In the genomic region with DNA sequence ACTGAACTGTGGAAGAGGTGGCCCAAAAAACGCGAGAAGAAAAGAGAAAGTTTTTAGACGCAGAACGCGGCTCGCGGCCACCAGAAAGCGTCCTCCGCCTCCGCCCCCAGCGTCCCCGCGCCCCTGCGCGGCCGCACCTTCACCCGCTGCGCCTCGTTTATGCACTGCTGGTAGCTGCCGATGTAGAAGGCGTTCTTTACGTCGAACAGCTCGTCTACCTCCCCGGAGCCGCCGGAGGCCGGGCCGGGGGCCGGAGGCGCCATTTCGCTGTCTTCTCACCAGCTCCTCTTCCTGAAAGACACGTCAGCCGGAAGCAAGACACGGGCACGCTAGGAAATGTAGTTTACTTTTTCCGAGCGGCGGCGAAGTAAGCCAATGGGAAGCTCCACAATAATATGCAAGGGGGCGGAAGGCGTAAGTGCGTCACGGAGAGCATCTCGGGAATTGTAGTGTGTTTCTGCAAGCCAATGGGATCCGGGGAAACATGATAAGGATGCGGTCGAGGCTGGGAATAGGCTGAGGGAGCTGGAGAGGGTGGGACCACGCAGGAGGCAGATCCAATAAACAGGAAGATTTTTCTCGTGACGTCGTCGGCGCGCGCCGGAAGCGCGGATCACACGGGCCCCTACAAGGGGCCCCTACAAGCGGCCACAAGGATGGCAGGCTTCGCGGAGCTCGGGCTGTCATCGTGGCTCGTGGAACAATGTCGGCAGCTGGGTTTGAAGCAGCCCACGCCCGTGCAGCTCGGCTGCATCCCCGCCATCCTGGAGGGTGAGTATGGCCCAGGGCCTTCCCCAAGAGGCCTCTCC, we compare ENCODE assay signal across 1 cellular context.
TF ChIP-seq lines count a peak whose summit lies in the region.

Gene COPE, minus strand, starts transcription at position 302 of the 809 bp plus-strand sequence. Its CDS starts 39 bp downstream, at position 263.
A gene with protein sequence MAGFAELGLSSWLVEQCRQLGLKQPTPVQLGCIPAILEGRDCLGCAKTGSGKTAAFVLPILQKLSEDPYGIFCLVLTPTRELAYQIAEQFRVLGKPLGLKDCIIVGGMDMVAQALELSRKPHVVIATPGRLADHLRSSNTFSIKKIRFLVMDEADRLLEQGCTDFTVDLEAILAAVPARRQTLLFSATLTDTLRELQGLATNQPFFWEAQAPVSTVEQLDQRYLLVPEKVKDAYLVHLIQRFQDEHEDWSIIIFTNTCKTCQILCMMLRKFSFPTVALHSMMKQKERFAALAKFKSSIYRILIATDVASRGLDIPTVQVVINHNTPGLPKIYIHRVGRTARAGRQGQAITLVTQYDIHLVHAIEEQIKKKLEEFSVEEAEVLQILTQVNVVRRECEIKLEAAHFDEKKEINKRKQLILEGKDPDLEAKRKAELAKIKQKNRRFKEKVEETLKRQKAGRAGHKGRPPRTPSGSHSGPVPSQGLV (plus strand): TSS at position 630 of the 809 bp plus-strand sequence. CDS start 27 bp downstream, at position 657.

TF ChIP-seq in HepG2, 621 proteins besides CTCF, POLR2A, EP300 and RAD21 (continued from another document and continues in another):
- TF ChIP-seq, protein P1, sequence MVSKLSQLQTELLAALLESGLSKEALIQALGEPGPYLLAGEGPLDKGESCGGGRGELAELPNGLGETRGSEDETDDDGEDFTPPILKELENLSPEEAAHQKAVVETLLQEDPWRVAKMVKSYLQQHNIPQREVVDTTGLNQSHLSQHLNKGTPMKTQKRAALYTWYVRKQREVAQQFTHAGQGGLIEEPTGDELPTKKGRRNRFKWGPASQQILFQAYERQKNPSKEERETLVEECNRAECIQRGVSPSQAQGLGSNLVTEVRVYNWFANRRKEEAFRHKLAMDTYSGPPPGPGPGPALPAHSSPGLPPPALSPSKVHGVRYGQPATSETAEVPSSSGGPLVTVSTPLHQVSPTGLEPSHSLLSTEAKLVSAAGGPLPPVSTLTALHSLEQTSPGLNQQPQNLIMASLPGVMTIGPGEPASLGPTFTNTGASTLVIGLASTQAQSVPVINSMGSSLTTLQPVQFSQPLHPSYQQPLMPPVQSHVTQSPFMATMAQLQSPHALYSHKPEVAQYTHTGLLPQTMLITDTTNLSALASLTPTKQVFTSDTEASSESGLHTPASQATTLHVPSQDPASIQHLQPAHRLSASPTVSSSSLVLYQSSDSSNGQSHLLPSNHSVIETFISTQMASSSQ (IDR thresholded peaks at IDR 0.05; ENCODE audit: low read depth) = no peak
- TF ChIP-seq, protein P1 (CRISPR knock-in tag; IDR thresholded peaks at IDR 0.05; ENCODE audit: borderline replicate concordance) = no peak; the same call in 1 of the 2 replicates
- TF ChIP-seq, protein P2, sequence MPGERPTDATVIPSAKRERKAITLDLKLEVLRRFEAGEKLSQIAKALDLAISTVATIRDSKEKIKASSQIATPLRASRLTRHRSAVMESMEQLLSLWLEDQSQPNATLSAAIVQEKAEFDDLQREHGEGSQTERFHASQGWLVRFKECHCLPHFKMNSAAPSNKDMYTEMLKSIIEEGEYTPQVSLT (CRISPR knock-in tag; IDR thresholded peaks at IDR 0.05; ENCODE audit: borderline replicate concordance, low read depth) = no peak
- TF ChIP-seq ZMYM2 (CRISPR knock-in tag; IDR thresholded peaks at IDR 0.05) (no peak), ATF2 (CRISPR knock-in tag; IDR thresholded peaks at IDR 0.05) (peak; percentile 15; the same call in 1 of the 2 replicates), ZNF703 (CRISPR knock-in tag; IDR thresholded peaks at IDR 0.05; ENCODE audit: borderline replicate concordance) (no peak), KLF6 (CRISPR knock-in tag; IDR thresholded peaks at IDR 0.05) (peak; percentile 17; the same call in 1 of the 2 replicates), GRHL1 (CRISPR knock-in tag; conservative IDR thresholded peaks at IDR 0.05) (no peak), CC2D1A (CRISPR knock-in tag; IDR thresholded peaks at IDR 0.05) (no peak), SKI (IDR thresholded peaks at IDR 0.05; ENCODE audit: partially characterized antibody) (no peak), NFKBIZ (CRISPR knock-in tag; IDR thresholded peaks at IDR 0.05) (no peak), WIZ (CRISPR knock-in tag; IDR thresholded peaks at IDR 0.05) (no peak), KLF9 (CRISPR knock-in tag; IDR thresholded peaks at IDR 0.05; ENCODE audit: low read depth) (no peak), SALL2 (CRISPR knock-in tag; IDR thresholded peaks at IDR 0.05) (no peak), NR2F2 (IDR thresholded peaks at IDR 0.05; ENCODE audit: borderline replicate concordance, low read depth) (0 out of 2 replicates have a peak, but pooled peaks have one; percentile 9), HNRNPLL (IDR thresholded peaks at IDR 0.05; ENCODE audit: low read depth, low read length, poor library complexity, severe bottlenecking) (peak; percentile 48), CREM (IDR thresholded peaks at IDR 0.05) (peak; percentile 100), CREM (CRISPR knock-in tag; IDR thresholded peaks at IDR 0.05) (peak; percentile 35; the same call in 1 of the 2 replicates), ZNF564 (CRISPR knock-in tag; IDR thresholded peaks at IDR 0.05) (peak; percentile 54; the same call in 1 of the 2 replicates), FOXA1 (IDR thresholded peaks at IDR 0.05) (no peak), FOXA1 (CRISPR knock-in tag; IDR thresholded peaks at IDR 0.05) (peak; percentile 85), ZEB1 (IDR thresholded peaks at IDR 0.05; ENCODE audit: insufficient replicate concordance, low read depth) (no peak), FOXK2 (IDR thresholded peaks at IDR 0.05) (peak; percentile 93), TFE3 (CRISPR knock-in tag; IDR thresholded peaks at IDR 0.05) (no peak), FOXC1 (CRISPR knock-in tag; IDR thresholded peaks at IDR 0.05; ENCODE audit: borderline replicate concordance) (no peak)
- TF ChIP-seq, protein P3, sequence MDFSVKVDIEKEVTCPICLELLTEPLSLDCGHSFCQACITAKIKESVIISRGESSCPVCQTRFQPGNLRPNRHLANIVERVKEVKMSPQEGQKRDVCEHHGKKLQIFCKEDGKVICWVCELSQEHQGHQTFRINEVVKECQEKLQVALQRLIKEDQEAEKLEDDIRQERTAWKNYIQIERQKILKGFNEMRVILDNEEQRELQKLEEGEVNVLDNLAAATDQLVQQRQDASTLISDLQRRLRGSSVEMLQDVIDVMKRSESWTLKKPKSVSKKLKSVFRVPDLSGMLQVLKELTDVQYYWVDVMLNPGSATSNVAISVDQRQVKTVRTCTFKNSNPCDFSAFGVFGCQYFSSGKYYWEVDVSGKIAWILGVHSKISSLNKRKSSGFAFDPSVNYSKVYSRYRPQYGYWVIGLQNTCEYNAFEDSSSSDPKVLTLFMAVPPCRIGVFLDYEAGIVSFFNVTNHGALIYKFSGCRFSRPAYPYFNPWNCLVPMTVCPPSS (IDR thresholded peaks at IDR 0.05) = no peak
- TF ChIP-seq, protein P4, sequence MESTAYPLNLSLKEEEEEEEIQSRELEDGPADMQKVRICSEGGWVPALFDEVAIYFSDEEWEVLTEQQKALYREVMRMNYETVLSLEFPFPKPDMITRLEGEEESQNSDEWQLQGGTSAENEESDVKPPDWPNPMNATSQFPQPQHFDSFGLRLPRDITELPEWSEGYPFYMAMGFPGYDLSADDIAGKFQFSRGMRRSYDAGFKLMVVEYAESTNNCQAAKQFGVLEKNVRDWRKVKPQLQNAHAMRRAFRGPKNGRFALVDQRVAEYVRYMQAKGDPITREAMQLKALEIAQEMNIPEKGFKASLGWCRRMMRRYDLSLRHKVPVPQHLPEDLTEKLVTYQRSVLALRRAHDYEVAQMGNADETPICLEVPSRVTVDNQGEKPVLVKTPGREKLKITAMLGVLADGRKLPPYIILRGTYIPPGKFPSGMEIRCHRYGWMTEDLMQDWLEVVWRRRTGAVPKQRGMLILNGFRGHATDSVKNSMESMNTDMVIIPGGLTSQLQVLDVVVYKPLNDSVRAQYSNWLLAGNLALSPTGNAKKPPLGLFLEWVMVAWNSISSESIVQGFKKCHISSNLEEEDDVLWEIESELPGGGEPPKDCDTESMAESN (CRISPR knock-in tag; conservative IDR thresholded peaks at IDR 0.05) = no peak
- TF ChIP-seq, protein P5, sequence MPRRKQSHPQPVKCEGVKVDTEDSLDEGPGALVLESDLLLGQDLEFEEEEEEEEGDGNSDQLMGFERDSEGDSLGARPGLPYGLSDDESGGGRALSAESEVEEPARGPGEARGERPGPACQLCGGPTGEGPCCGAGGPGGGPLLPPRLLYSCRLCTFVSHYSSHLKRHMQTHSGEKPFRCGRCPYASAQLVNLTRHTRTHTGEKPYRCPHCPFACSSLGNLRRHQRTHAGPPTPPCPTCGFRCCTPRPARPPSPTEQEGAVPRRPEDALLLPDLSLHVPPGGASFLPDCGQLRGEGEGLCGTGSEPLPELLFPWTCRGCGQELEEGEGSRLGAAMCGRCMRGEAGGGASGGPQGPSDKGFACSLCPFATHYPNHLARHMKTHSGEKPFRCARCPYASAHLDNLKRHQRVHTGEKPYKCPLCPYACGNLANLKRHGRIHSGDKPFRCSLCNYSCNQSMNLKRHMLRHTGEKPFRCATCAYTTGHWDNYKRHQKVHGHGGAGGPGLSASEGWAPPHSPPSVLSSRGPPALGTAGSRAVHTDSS (CRISPR knock-in tag; conservative IDR thresholded peaks at IDR 0.05) = no peak
- TF ChIP-seq, protein P6, sequence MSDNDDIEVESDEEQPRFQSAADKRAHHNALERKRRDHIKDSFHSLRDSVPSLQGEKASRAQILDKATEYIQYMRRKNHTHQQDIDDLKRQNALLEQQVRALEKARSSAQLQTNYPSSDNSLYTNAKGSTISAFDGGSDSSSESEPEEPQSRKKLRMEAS (IDR thresholded peaks at IDR 0.05) = peak; percentile 86
- TF ChIP-seq, protein P7, sequence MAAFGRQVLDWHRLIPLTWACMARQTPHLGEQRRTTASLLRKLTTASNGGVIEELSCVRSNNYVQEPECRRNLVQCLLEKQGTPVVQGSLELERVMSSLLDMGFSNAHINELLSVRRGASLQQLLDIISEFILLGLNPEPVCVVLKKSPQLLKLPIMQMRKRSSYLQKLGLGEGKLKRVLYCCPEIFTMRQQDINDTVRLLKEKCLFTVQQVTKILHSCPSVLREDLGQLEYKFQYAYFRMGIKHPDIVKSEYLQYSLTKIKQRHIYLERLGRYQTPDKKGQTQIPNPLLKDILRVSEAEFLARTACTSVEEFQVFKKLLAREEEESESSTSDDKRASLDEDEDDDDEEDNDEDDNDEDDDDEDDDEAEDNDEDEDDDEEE (CRISPR knock-in tag; IDR thresholded peaks at IDR 0.05) = no peak
- TF ChIP-seq, protein P8, sequence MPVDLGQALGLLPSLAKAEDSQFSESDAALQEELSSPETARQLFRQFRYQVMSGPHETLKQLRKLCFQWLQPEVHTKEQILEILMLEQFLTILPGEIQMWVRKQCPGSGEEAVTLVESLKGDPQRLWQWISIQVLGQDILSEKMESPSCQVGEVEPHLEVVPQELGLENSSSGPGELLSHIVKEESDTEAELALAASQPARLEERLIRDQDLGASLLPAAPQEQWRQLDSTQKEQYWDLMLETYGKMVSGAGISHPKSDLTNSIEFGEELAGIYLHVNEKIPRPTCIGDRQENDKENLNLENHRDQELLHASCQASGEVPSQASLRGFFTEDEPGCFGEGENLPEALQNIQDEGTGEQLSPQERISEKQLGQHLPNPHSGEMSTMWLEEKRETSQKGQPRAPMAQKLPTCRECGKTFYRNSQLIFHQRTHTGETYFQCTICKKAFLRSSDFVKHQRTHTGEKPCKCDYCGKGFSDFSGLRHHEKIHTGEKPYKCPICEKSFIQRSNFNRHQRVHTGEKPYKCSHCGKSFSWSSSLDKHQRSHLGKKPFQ (CRISPR knock-in tag; IDR thresholded peaks at IDR 0.05; ENCODE audit: insufficient replicate concordance) = peak; percentile 40
- TF ChIP-seq, protein P9, sequence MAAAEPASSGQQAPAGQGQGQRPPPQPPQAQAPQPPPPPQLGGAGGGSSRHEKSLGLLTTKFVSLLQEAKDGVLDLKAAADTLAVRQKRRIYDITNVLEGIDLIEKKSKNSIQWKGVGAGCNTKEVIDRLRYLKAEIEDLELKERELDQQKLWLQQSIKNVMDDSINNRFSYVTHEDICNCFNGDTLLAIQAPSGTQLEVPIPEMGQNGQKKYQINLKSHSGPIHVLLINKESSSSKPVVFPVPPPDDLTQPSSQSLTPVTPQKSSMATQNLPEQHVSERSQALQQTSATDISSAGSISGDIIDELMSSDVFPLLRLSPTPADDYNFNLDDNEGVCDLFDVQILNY (CRISPR knock-in tag; conservative IDR thresholded peaks at IDR 0.05) = no peak
